8 cellular contexts compared by ENCODE assay signal in genomic region chr4:94595880-94596483, GRCh38.
A peak's percentile ranks its signal among the peaks of the same experiment; 100 is the strongest.
DNase-seq lines count a peak whose midpoint lies in the region; ATAC-seq and TF ChIP-seq lines count a peak whose summit lies in the region.

No MANE protein-coding gene starts in this region.

- H3K4me3 ChIP-seq in cardiac fibroblast (replicated peaks in 1 of 2; ENCODE audit: low read depth in 2 of 2, low read length in 2 of 2): no peak overlapping the region

- ATAC-seq in GM18517 (IDR thresholded peaks at IDR 0.05; ENCODE audit: unreplicated experiment) (peak; percentile 83), HG03045 (IDR thresholded peaks at IDR 0.05; ENCODE audit: unreplicated experiment) (peak; percentile 72), HG02870 (IDR thresholded peaks at IDR 0.05; ENCODE audit: unreplicated experiment) (no peak)

- peak; percentile 41 for DNase-seq in CD1c-positive myeloid dendritic cell (ENCODE audit: extremely low spot score)
- DNase-seq in NCI-H460 (ENCODE audit: extremely low read depth, low read depth): peak; percentile 30
- DNase-seq in cardiac fibroblast (ENCODE audit: low read depth in 2 of 2): peak; percentile 78 to 79
- DNase-seq in medulla oblongata (ENCODE audit: extremely low spot score): peak; percentile 59
- no peak for DNase-seq in OCI-M2 (lab: John Stamatoyannopoulos, UW; ENCODE audit: unreplicated experiment)

- peak; percentile 38 for TF ChIP-seq CTCF in cardiac fibroblast (IDR thresholded peaks at IDR 0.05; ENCODE audit: low read depth, low read length)
